ENCODE assay signal across 10 cellular contexts in genomic region chr15:58627706-58628105, GRCh38.
DNase-seq lines count a peak whose midpoint lies in the region; ATAC-seq and TF ChIP-seq lines count a peak whose summit lies in the region.
"Had no signal": no experiment of that assay in that cellular context is flagged by ENCODE, and none has a peak within 500 bp of the region (broad histone marks: within the 10 kb centered on the region; RNA-seq: fewer than 3 reads in every experiment).

No MANE protein-coding gene starts in this region.

- TF ChIP-seq CTCF in endothelial cell (IDR thresholded peaks at IDR 0.05; ENCODE audit: unreplicated experiment): no peak
- TF ChIP-seq CTCF in parathyroid adenoma (IDR thresholded peaks at IDR 0.05): no peak
- TF ChIP-seq CTCF in BE2C (IDR thresholded peaks at IDR 0.05; ENCODE audit: low read depth, low read length): no peak

- H3K79me2 ChIP-seq in parathyroid adenoma: no peaks in the 10 kb centered on the region

- peaks cover 33% of the 10 kb centered on the region for H3K36me3 Mint-ChIP-seq in endothelial cell (ENCODE audit: low read depth, unreplicated experiment)

- H2AFZ ChIP-seq in parathyroid adenoma: no peak overlapping the region

- H3K36me3 ChIP-seq in SJSA1 (peaks cover 32% of the 10 kb centered on the region), parathyroid adenoma (ENCODE audit: control insufficient read depth, insufficient read depth, low read length) (no peaks in the 10 kb centered on the region), BE2C (peaks cover 26% of the 10 kb centered on the region)

- H3K9ac ChIP-seq in parathyroid adenoma: no peak overlapping the region

- intact Hi-C loops in sciatic nerve (cut with DNase I): no loop called here

- H3K27ac ChIP-seq in SJSA1 (peak overlapping the region; percentile 51; the same call in 1 of the 2 replicates), parathyroid adenoma (no peak overlapping the region)

- peak overlapping the region; percentile 58 for H3K4me2 ChIP-seq in parathyroid adenoma (ENCODE audit: low read length)

- H3K27ac Mint-ChIP-seq in endothelial cell (ENCODE audit: unreplicated experiment): peak overlapping the region; percentile 51

- H3K27me3 ChIP-seq in SJSA1 (replicated peaks): no peaks in the 10 kb centered on the region
- no peaks in the 10 kb centered on the region for H3K27me3 ChIP-seq in parathyroid adenoma (ENCODE audit: control insufficient read depth, insufficient read depth, low read length)
- H3K27me3 ChIP-seq in BE2C: no peaks in the 10 kb centered on the region

- peak; percentile 5 for DNase-seq in CD1c-positive myeloid dendritic cell (ENCODE audit: extremely low spot score)
- no peak for DNase-seq in SJSA1 (ENCODE audit: low read depth in 1 of 2, low spot score in 2 of 2)
- no peak for DNase-seq in endothelial cell (ENCODE audit: low spot score)
- no peak for DNase-seq in BE2C
- no peak for DNase-seq in NCI-H82 treated with DMSO at 0.1 percent for 48 hours (lab: John Stamatoyannopoulos, UW; ENCODE audit: unreplicated experiment)
- DNase-seq in sciatic nerve (ENCODE audit: low spot score): no peak
- DNase-seq: GDM1, NCI-H1092 treated with DMSO at 0.1 percent for 48 hours had no signal

- H3K4me3 Mint-ChIP-seq in endothelial cell (ENCODE audit: unreplicated experiment): peak overlapping the region; percentile 27

- ATAC-seq in sciatic nerve (no peak), HG02840 (IDR thresholded peaks at IDR 0.05; ENCODE audit: low FRiP score, unreplicated experiment) (no peak)

- no peaks in the 10 kb centered on the region for H3K27me3 Mint-ChIP-seq in endothelial cell (ENCODE audit: unreplicated experiment)

- H3K4me1 ChIP-seq in SJSA1 (replicated peaks): peaks cover 13% of the 10 kb centered on the region
- peaks cover 3% of the 10 kb centered on the region for H3K4me1 ChIP-seq in parathyroid adenoma
- no peaks in the 10 kb centered on the region for H3K4me1 ChIP-seq in BE2C

- peaks cover 14% of the 10 kb centered on the region for H3K4me1 Mint-ChIP-seq in endothelial cell (ENCODE audit: unreplicated experiment)

- H3K4me3 ChIP-seq in SJSA1 (no peak overlapping the region), parathyroid adenoma (ENCODE audit: low read depth, low read length) (no peak overlapping the region), BE2C (ENCODE audit: low read depth, low read length) (no peak overlapping the region)

- H3K9me3 Mint-ChIP-seq in endothelial cell (ENCODE audit: unreplicated experiment): no peaks in the 10 kb centered on the region

- H3K9me3 ChIP-seq in SJSA1 (replicated peaks): no peaks in the 10 kb centered on the region
- no peaks in the 10 kb centered on the region for H3K9me3 ChIP-seq in parathyroid adenoma (ENCODE audit: control insufficient read depth, low read length)
- no peaks in the 10 kb centered on the region for H3K9me3 ChIP-seq in BE2C
